In the genomic region with DNA sequence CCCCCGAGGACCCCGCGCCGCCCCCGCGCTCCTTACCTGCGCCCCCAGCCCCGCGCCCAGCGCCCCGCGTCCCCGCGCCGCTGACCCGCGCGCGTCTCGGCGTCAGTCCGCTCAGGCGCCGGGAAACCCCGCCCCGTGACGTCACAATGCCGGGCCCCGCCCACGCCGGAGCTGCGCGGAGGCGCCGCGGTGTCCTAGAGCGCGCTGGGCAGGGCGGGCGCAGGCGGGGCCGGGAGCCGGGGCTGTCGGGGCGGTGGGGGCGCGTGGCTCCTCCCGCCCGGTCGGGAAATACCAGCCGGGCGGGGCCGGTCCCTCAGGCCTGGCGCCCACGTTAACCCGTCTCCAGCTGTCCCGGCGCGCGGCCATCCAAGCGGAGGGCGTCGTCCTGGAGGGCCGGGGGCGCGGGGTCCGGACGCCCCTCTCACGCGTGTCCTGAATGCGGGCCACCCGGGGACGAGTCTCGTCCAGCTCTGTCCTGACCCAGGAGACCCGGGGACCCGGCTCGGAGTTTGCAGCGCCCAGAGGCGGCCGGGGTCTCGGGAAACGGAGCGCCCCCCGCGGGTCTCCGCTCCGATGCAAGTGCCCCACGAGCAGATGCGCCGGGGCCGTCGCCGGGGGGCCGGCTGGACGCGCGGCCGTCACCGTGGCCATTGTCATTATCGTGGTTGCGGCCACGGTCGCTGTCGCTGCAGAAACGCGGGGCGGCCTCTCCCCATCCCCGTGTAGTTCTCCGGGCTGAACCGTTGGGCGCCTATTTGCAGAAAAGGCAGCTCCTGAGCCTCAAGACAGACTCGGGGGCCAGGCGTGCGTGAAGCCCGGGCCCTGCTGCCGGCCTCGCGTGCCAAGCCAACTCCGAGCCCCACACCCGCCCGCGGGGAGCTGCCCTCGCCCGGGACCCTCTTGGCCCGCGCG, we compare ENCODE assay signal across 8 cellular contexts. TPM values are rescaled to one million over a fixed set of nuclear protein-coding genes. Genes with fewer than 3 reads are reported as not detected.
DNase-seq lines count a peak whose midpoint lies in the region; ATAC-seq and TF ChIP-seq lines count a peak whose summit lies in the region.

A gene (minus strand): TSS at position 109 of the 912 bp plus-strand sequence. CDS start 727 bp downstream, outside the sequence.

- H3K4me1 Mint-ChIP-seq in GM23338 = peaks cover 13% of the 10 kb centered on the region
- H3K4me1 Mint-ChIP-seq in type B pancreatic cell (ENCODE audit: unreplicated experiment) = peaks cover 16% of the 10 kb centered on the region

- H3K27me3 Mint-ChIP-seq in GM23338 (ENCODE audit: insufficient read depth, low read depth, poor library complexity) (peaks cover 55% of the 10 kb centered on the region), type B pancreatic cell (no peaks in the 10 kb centered on the region)

- DNase-seq in ELR (ENCODE audit: low read depth) (peak; percentile 86), GM23338 (ENCODE audit: low spot score) (peak; percentile 84), M059J (ENCODE audit: low read depth) (peak; percentile 78), SW480 (ENCODE audit: low spot score) (peak; percentile 31), cardiac septum (ENCODE audit: low spot score) (peak; percentile 98), posterior cingulate gyrus (peak; percentile 85 to 98 (median 94)), type B pancreatic cell (ENCODE audit: extremely low spot score, unreplicated experiment) (peak; percentile 95)
- peak; percentile 86 for DNase-seq in activated naive CD8-positive, alpha-beta T cell treated with anti-CD3 and anti-CD28 coated beads, Interleukin-2, amount 50 U/mL, for 16 hours (ENCODE audit: low read depth, low spot score)

- no peaks in the 10 kb centered on the region for H3K36me3 ChIP-seq in GM23338 (ENCODE audit: insufficient read depth)

- H3K4me1 ChIP-seq in GM23338 (ENCODE audit: insufficient read depth) = peaks cover 8% of the 10 kb centered on the region; the same call in 1 of the 2 replicates

- H3K9me2 ChIP-seq in GM23338 (ENCODE audit: insufficient read depth) = no peaks in the 10 kb centered on the region

- intact Hi-C loops in cardiac septum (cut with DNase I) (loop anchor here (2.0 to 5.0 kb wide), 2 partner anchors 37 to 80 kb away; a partner anchor contains a TSS), posterior cingulate gyrus (cut with DNase I) (loop anchor here (5.0 kb wide), 1 partner anchor 36 kb away; a partner anchor contains a TSS)

- H4K20me1 ChIP-seq in GM23338 (replicated peaks; ENCODE audit: insufficient read depth) = peaks cover 11% of the 10 kb centered on the region

- H3K27ac Mint-ChIP-seq in GM23338 (no peak within 1 kb of the TSS), type B pancreatic cell (peak within 1 kb of the TSS; percentile 86)

- H3K9me3 Mint-ChIP-seq in GM23338 = no peaks in the 10 kb centered on the region; the same call in 2 of the 3 replicates
- H3K9me3 Mint-ChIP-seq in type B pancreatic cell = no peaks in the 10 kb centered on the region

- H3K79me2 ChIP-seq in GM23338 (replicated peaks; ENCODE audit: insufficient read depth) = no peaks in the 10 kb centered on the region

- peak within 1 kb of the TSS; percentile 84 for H3K4me2 ChIP-seq in GM23338

- ATAC-seq in GM23338 = peak; percentile 70

- H2AFZ ChIP-seq in GM23338 = peak within 1 kb of the TSS; percentile 86

- H3K36me3 Mint-ChIP-seq in GM23338 (ENCODE audit: low read depth) (no peaks in the 10 kb centered on the region; the same call in 2 of the 3 replicates), type B pancreatic cell (no peaks in the 10 kb centered on the region)

- peaks cover 68% of the 10 kb centered on the region for H3K27me3 ChIP-seq in GM23338 (ENCODE audit: insufficient read depth)

- peak within 1 kb of the TSS; percentile 74 for H3K4me3 Mint-ChIP-seq in GM23338
- peak within 1 kb of the TSS; percentile 88 for H3K4me3 Mint-ChIP-seq in type B pancreatic cell

- H3F3A ChIP-seq in GM23338 (replicated peaks; ENCODE audit: low read depth) = 0 out of 2 replicates have a peak, but pooled peaks cover 2% of the 10 kb centered on the region

- H3K4me3 ChIP-seq in GM23338 = peak within 1 kb of the TSS; percentile 66

- H3K27ac ChIP-seq in GM23338 (ENCODE audit: low read depth) = no peak within 1 kb of the TSS

- no peak for TF ChIP-seq CTCF in GM23338 (conservative IDR thresholded peaks at IDR 0.05; ENCODE audit: low read depth in 2 of 2)
- TF ChIP-seq CTCF in type B pancreatic cell (conservative IDR thresholded peaks at IDR 0.05) = no peak

TF ChIP-seq in GM23338, 12 proteins besides CTCF, POLR2A, EP300 and RAD21 (continues in another document):
- TF ChIP-seq EZH2 (IDR thresholded peaks at IDR 0.05; ENCODE audit: low read depth, unreplicated experiment) = peak; percentile 81
- TF ChIP-seq EZH2phosphoT487 (IDR thresholded peaks at IDR 0.05; ENCODE audit: unreplicated experiment) = no peak
- TF ChIP-seq POLR2AphosphoS5 (IDR thresholded peaks at IDR 0.05; ENCODE audit: low read depth) = peak; percentile 58; the same call in 1 of the 2 replicates
- TF ChIP-seq, protein P1, sequence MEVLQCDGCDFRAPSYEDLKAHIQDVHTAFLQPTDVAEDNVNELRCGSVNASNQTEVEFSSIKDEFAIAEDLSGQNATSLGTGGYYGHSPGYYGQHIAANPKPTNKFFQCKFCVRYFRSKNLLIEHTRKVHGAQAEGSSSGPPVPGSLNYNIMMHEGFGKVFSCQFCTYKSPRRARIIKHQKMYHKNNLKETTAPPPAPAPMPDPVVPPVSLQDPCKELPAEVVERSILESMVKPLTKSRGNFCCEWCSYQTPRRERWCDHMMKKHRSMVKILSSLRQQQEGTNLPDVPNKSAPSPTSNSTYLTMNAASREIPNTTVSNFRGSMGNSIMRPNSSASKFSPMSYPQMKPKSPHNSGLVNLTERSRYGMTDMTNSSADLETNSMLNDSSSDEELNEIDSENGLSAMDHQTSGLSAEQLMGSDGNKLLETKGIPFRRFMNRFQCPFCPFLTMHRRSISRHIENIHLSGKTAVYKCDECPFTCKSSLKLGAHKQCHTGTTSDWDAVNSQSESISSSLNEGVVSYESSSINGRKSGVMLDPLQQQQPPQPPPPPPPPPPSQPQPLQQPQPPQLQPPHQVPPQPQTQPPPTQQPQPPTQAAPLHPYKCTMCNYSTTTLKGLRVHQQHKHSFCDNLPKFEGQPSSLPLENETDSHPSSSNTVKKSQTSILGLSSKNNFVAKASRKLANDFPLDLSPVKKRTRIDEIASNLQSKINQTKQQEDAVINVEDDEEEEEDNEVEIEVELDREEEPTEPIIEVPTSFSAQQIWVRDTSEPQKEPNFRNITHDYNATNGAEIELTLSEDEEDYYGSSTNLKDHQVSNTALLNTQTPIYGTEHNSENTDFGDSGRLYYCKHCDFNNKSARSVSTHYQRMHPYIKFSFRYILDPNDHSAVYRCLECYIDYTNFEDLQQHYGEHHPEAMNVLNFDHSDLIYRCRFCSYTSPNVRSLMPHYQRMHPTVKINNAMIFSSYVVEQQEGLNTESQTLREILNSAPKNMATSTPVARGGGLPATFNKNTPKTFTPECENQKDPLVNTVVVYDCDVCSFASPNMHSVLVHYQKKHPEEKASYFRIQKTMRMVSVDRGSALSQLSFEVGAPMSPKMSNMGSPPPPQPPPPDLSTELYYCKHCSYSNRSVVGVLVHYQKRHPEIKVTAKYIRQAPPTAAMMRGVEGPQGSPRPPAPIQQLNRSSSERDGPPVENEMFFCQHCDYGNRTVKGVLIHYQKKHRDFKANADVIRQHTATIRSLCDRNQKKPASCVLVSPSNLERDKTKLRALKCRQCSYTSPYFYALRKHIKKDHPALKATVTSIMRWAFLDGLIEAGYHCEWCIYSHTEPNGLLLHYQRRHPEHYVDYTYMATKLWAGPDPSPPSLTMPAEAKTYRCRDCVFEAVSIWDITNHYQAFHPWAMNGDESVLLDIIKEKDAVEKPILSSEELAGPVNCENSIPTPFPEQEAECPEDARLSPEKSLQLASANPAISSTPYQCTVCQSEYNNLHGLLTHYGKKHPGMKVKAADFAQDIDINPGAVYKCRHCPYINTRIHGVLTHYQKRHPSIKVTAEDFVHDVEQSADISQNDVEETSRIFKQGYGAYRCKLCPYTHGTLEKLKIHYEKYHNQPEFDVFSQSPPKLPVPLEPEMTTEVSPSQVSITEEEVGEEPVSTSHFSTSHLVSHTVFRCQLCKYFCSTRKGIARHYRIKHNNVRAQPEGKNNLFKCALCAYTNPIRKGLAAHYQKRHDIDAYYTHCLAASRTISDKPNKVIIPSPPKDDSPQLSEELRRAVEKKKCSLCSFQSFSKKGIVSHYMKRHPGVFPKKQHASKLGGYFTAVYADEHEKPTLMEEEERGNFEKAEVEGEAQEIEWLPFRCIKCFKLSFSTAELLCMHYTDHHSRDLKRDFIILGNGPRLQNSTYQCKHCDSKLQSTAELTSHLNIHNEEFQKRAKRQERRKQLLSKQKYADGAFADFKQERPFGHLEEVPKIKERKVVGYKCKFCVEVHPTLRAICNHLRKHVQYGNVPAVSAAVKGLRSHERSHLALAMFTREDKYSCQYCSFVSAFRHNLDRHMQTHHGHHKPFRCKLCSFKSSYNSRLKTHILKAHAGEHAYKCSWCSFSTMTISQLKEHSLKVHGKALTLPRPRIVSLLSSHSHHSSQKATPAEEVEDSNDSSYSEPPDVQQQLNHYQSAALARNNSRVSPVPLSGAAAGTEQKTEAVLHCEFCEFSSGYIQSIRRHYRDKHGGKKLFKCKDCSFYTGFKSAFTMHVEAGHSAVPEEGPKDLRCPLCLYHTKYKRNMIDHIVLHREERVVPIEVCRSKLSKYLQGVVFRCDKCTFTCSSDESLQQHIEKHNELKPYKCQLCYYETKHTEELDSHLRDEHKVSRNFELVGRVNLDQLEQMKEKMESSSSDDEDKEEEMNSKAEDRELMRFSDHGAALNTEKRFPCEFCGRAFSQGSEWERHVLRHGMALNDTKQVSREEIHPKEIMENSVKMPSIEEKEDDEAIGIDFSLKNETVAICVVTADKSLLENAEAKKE (CRISPR knock-in tag; IDR thresholded peaks at IDR 0.05) = no peak
- no peak for TF ChIP-seq STAT1 (IDR thresholded peaks at IDR 0.05; ENCODE audit: unreplicated experiment)

RNA-seq across cellular contexts. Expression of the gene that starts here (rescaled TPM):
- 10.9 and 18.1 TPM in 2 replicates for total RNA-seq in GM23338 (2014; rRNA removed; shearing (Covaris generic))
- 4.0 and 5.4 TPM in 2 replicates for polyA plus RNA-seq in GM23338 (2016; fragmentation: Nextera tagmentation; extraction: Ambion mirVana)
- total RNA-seq in M059J (2014; rRNA removed; shearing (Covaris generic)) = 28.7 and 30.5 TPM in 2 replicates
- 23.5 TPM for total RNA-seq in cardiac septum
- total RNA-seq in type B pancreatic cell (ENCODE audit: low replicate concordance) = 39.3 and 39.7 TPM in 2 replicates

Comparison
In these comparisons a context has a peak if more than half of its experiments do, and no peak if none do; other contexts are left out.
1. DNase-seq: peak in every context shown above with its lines; median percentile 98 in cardiac septum; 95 in type B pancreatic cell; 94 in posterior cingulate gyrus; 86 in ELR; 86 in activated naive CD8-positive, alpha-beta T cell treated with anti-CD3 and anti-CD28 coated beads, Interleukin-2, amount 50 U/mL, for 16 hours; 84 in GM23338; 78 in M059J; 31 in SW480.